9 cellular contexts compared by ENCODE assay signal in the genomic region with DNA sequence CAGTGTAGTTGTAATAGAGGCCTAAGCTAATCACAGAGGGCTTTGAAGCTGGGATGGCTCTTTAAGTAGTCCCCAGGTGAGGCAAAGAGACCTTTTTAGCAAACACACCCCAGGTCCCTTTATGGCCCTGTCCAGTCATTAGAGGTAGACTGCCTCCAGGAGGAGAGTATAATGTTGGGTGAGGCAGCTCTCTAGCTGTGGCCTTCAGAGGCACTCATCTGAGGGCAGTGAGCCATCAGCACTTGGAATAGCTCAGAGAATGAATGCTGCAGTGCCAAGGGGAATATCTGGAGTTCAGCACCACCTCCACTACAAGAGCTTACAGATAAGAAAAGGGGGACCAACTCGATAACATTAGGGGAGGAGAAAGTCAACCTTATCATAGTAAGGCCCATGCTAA. TPM values are rescaled to one million over a fixed set of nuclear protein-coding genes. Genes with fewer than 3 reads are reported as not detected.
"Had no signal": no experiment of that assay in that cellular context is flagged by ENCODE, and none has a peak within 500 bp of the region (broad histone marks: within the 10 kb centered on the region; RNA-seq: fewer than 3 reads in every experiment).

No MANE protein-coding gene starts in this region.

- ATAC-seq: GM23338, K562 had no signal

- H3K27ac Mint-ChIP-seq: GM23338, H9 had no signal

- H2AFZ ChIP-seq: GM23338 had no signal

- FAIRE-seq: H54, HTR-8/SVneo, K562 had no signal

- DNase-seq: H9, HCEC 1CT, IMR-90, KG1 had no signal

- H3K4me3 Mint-ChIP-seq: GM23338, H9 had no signal

- H3K4me1 Mint-ChIP-seq: GM23338, H9 had no signal

- H3K4me2 ChIP-seq: GM23338 had no signal

- H3K4me3 ChIP-seq: GM23338, K562 had no signal

RNA-seq across cellular contexts. Expression of a gene that starts 52.8 kb away (rescaled TPM):
- total RNA-seq: HT-29, IMR-90 had no signal
- polyA plus RNA-seq: IMR-90 had no signal
